In the genomic region with DNA sequence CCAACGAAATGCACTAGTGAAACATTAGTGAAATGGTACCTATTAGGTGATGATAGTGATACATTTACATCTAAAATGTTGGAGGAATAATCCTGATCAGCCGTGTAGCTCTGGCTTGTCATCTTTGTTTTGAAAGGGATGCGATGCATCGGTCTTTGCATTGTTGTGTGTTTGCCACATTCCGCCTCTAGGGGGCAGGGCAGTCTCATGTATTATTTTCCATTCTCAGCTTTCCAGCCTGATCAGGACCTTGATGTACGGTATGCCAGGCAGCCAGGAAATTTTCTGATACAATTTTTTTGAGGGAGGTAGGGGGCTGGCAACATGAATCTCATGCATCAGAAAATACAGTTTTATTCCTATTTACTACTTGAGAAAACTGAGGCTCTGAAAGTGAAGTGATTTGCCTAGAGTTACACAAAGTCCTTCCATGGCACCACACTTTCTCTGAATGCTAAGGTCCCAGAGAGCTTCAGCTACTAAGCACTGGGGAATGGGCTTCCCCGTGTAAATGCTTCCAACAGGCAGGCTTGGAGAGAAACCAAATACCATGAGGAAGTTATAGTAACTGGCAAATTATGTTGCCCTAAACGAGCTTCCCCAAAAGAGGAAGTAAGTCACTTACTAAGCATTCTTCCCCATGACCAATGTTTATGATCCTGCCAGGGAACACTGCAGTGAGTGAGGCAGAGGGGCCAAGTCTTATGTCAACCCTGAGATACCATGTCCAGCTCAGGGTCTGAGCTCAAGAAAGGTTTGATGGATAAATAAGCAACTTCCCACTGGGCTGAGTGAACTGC, we compare ENCODE assay signal across 8 cellular contexts.
DNase-seq lines count a peak whose midpoint lies in the region; FAIRE-seq and TF ChIP-seq lines count a peak whose summit lies in the region.

No MANE protein-coding gene starts in this region.

- peak; percentile 64 for TF ChIP-seq CTCF in GM12872 (IDR thresholded peaks at IDR 0.05; ENCODE audit: insufficient read depth, low read depth, low read length)
- peak; percentile 87 for TF ChIP-seq CTCF in brain microvascular endothelial cell (IDR thresholded peaks at IDR 0.05; ENCODE audit: low read depth, low read length, missing control alignments)

- no peaks in the 10 kb centered on the region for H3K36me3 ChIP-seq in brain microvascular endothelial cell (replicated peaks)

- peak; percentile 83 for DNase-seq in MV-4-11 (lab: John Stamatoyannopoulos, UW)
- peak; percentile 68 for DNase-seq in brain microvascular endothelial cell
- DNase-seq in iPS-NIHi7 (ENCODE audit: extremely low spot score), result peak; percentile 63
- DNase-seq in stimulated activated CD4-positive, alpha-beta T cell treated with anti-CD3 and anti-CD28 coated beads, Interleukin-15, amount 100 ng/mL, for 24 hours, result peak; percentile 65
- DNase-seq in NCI-H1048 (lab: John Stamatoyannopoulos, UW), result no peak

- FAIRE-seq in A204.1 (lab: Jason Lieb, UNC) (peak; percentile 93), TTC549 (lab: Jason Lieb, UNC) (peak; percentile 71)

- no peak overlapping the region for H3K4me3 ChIP-seq in brain microvascular endothelial cell (ENCODE audit: low read depth, low read length)

- H3K27ac ChIP-seq in brain microvascular endothelial cell, result no peak overlapping the region

- peaks cover under 1% of the 10 kb centered on the region for H3K27me3 ChIP-seq in brain microvascular endothelial cell (replicated peaks)

- in situ Hi-C loops in brain microvascular endothelial cell (cut with HindIII; ENCODE audit: low pct_ligation_motif_present, low sequenced_read_pairs), result no loop called here
